In the genomic region with DNA sequence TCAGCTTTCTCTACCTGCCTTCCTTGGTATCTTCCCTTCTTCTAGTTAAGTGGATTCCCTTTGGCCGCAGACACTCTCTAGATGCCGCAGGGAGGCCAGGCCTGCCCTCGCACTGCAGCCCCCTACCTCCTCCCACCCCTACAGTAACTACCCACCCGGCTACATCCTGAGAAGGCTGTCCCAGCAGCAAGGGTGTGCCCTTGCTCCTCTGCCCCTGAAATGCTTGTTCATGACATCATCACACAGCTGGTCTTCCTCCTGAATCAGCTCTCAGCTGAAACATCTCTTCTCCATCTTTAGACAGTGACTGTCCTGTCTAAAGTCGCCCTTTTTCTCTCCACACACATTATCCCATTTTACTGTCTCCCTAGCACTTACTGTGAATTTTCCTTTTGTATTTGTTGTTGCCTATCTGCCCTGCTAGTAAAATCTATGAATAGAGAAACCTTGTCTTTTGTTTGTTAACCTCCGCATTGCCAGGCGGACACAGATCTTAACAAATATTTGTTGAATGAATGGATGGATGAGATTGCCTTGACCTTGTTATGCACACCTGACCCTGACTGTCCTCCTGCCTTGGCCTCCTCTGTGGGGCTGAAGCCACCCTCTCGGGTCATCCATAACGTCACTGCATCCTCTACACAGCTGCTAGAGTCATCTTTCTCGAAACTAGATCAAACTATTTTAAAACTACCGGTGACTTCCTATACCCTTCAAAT, we compare ENCODE assay signal across 18 cellular contexts.
DNase-seq lines count a peak whose midpoint lies in the region; ATAC-seq, FAIRE-seq and TF ChIP-seq lines count a peak whose summit lies in the region.
"Had no signal": no experiment of that assay in that cellular context is flagged by ENCODE, and none has a peak within 500 bp of the region (broad histone marks: within the 10 kb centered on the region; RNA-seq: fewer than 3 reads in every experiment).

No MANE protein-coding gene starts in this region.

- H3K36me3 ChIP-seq in CD4-positive, CD25-positive, alpha-beta regulatory T cell (ENCODE audit: control insufficient read depth, insufficient read depth, low read length), result no peaks in the 10 kb centered on the region
- no peaks in the 10 kb centered on the region for H3K36me3 ChIP-seq in HEK293 (ENCODE audit: control insufficient read depth in 2 of 2, insufficient read depth in 1 of 2, low read length in 2 of 2)
- no peaks in the 10 kb centered on the region for H3K36me3 ChIP-seq in mesendoderm (ENCODE audit: control insufficient read depth, insufficient read depth, low read length)
- H3K36me3 ChIP-seq: breast epithelium, thoracic aorta had no signal

- H4K8ac ChIP-seq in mesendoderm (ENCODE audit: low read depth, low read length), result no peak overlapping the region

- H3K27ac ChIP-seq in CD4-positive, CD25-positive, alpha-beta regulatory T cell (ENCODE audit: insufficient read depth, low read length, poor library complexity, severe bottlenecking), result no peak overlapping the region
- H3K27ac ChIP-seq in HEK293 (ENCODE audit: extremely low read depth, low read depth, low read length), result no peak overlapping the region
- H3K27ac ChIP-seq in mesendoderm (ENCODE audit: low read depth, low read length), result no peak overlapping the region
- H3K27ac ChIP-seq: breast epithelium, PC-9, thoracic aorta had no signal

- H3K4ac ChIP-seq in mesendoderm (ENCODE audit: low read depth, low read length), result no peak overlapping the region

- no peak overlapping the region for H3K9ac ChIP-seq in mesendoderm (ENCODE audit: low read length)

- H3K56ac ChIP-seq in mesendoderm (ENCODE audit: low read length), result no peak overlapping the region

- H3K27me3 Mint-ChIP-seq in CD4-positive, CD25-positive, alpha-beta regulatory T cell, result no peaks in the 10 kb centered on the region
- no peaks in the 10 kb centered on the region for H3K27me3 Mint-ChIP-seq in dendritic cell treated with granulocyte-macrophage colony-stimulating factor and Interleukin-4, amounts not matched to agents 40 ng/mL and 50 ng/mL, for 4 days
- H3K27me3 Mint-ChIP-seq: activated B cell treated with CpG ODN at 0.5 μM for 24 hours; CD4-positive, alpha-beta memory T cell had no signal

- H2AK5ac ChIP-seq in mesendoderm (ENCODE audit: low read length), result no peak overlapping the region

- CTCF ChIA-PET in HEK293 (lab: Yijun Ruan, JAX), result interaction anchor here (0.8 kb wide), 1 partner anchor 13 kb away, joined by 3 read pairs; no protein-coding TSS in a partner anchor

- H3K27ac Mint-ChIP-seq in CD4-positive, CD25-positive, alpha-beta regulatory T cell, result peak overlapping the region in 2 of 3 donors; percentile 2 to 44
- peak overlapping the region; percentile 5 for H3K27ac Mint-ChIP-seq in dendritic cell treated with granulocyte-macrophage colony-stimulating factor and Interleukin-4, amounts not matched to agents 40 ng/mL and 50 ng/mL, for 4 days
- H3K27ac Mint-ChIP-seq: activated B cell treated with CpG ODN at 0.5 μM for 24 hours had no signal

- DNase-seq in CD4-positive, CD25-positive, alpha-beta regulatory T cell, result peak in 1 of 3 donors; percentile 37
- DNase-seq in mesendoderm (peak; percentile 64), hippocampal formation (lab: John Stamatoyannopoulos, UW) (no peak), HTR-8/SVneo (ENCODE audit: insufficient read length, low spot score) (no peak)
- DNase-seq: activated B cell treated with CpG ODN at 0.5 μM for 24 hours; activated naive CD4-positive, alpha-beta T cell treated with Interleukin-2 at 50 U/mL for 16 hours; CD4-positive, alpha-beta memory T cell; effector memory CD4-positive, alpha-beta T cell; glutamatergic neuron; NCI-H2227 treated with DMSO at 0.1 percent for 48 hours; PC-9; stimulated activated CD4-positive, alpha-beta T cell treated with anti-CD3 and anti-CD28 coated beads, Interleukin-15, amount 100 ng/mL, for 24 hours had no signal

- POLR2A ChIA-PET in HEK293 (lab: Yijun Ruan, JAX), result no interaction called here

- H2BK120ac ChIP-seq in mesendoderm (ENCODE audit: low read depth, low read length), result no peak overlapping the region

- H3K18ac ChIP-seq in mesendoderm (ENCODE audit: low read length), result no peak overlapping the region

- no peak for ATAC-seq in CD4-positive, CD25-positive, alpha-beta regulatory T cell (ENCODE audit: low read depth in 2 of 2)
- no peak for ATAC-seq in HG03280 (IDR thresholded peaks at IDR 0.05; ENCODE audit: unreplicated experiment)

- H3K4me3 Mint-ChIP-seq in CD4-positive, CD25-positive, alpha-beta regulatory T cell, result peak overlapping the region in 1 of 4 donors; percentile 8
- H3K4me3 Mint-ChIP-seq in dendritic cell treated with granulocyte-macrophage colony-stimulating factor and Interleukin-4, amounts not matched to agents 40 ng/mL and 50 ng/mL, for 4 days, result no peak overlapping the region
- H3K4me3 Mint-ChIP-seq: activated B cell treated with CpG ODN at 0.5 μM for 24 hours; CD4-positive, alpha-beta memory T cell had no signal

- peaks cover 28% of the 10 kb centered on the region for H3K36me3 Mint-ChIP-seq in CD4-positive, CD25-positive, alpha-beta regulatory T cell
- H3K36me3 Mint-ChIP-seq in dendritic cell treated with granulocyte-macrophage colony-stimulating factor and Interleukin-4, amounts not matched to agents 40 ng/mL and 50 ng/mL, for 4 days (ENCODE audit: low read depth), result no peaks in the 10 kb centered on the region

- H4K5ac ChIP-seq in mesendoderm (ENCODE audit: low read length), result no peak overlapping the region

- WGBS in mesendoderm (ENCODE audit: extremely low coverage, insufficient coverage, low lambda C conversion rate), result 100% methylated on average over 1 of the region's 11 CpGs

- intact Hi-C loops in dendritic cell treated with granulocyte-macrophage colony-stimulating factor and Interleukin-4, amounts not matched to agents 40 ng/mL and 50 ng/mL, for 4 days (cut with micrococcal nuclease), result no loop called here

- H3K4me2 ChIP-seq in mesendoderm (ENCODE audit: low read length), result no peak overlapping the region
- H3K4me2 ChIP-seq: PC-9 had no signal

- H3K27me3 ChIP-seq in CD4-positive, CD25-positive, alpha-beta regulatory T cell (ENCODE audit: control insufficient read depth, insufficient read depth, low read length), result no peaks in the 10 kb centered on the region
- H3K27me3 ChIP-seq in mesendoderm (ENCODE audit: insufficient read depth, low read length, poor library complexity), result no peaks in the 10 kb centered on the region
- H3K27me3 ChIP-seq: breast epithelium had no signal

- H3K9me3 ChIP-seq in CD4-positive, CD25-positive, alpha-beta regulatory T cell (ENCODE audit: control insufficient read depth in 2 of 2, low read length in 2 of 2), result no peaks in the 10 kb centered on the region
- no peaks in the 10 kb centered on the region for H3K9me3 ChIP-seq in HEK293 (ENCODE audit: control insufficient read depth, insufficient read depth, low read depth, low read length)
- H3K9me3 ChIP-seq: thoracic aorta had no signal

- H3K4me1 Mint-ChIP-seq in CD4-positive, CD25-positive, alpha-beta regulatory T cell, result peaks cover 12 to 64% (median 43%) of the 10 kb centered on the region in 4 donors
- peaks cover 10% of the 10 kb centered on the region for H3K4me1 Mint-ChIP-seq in dendritic cell treated with granulocyte-macrophage colony-stimulating factor and Interleukin-4, amounts not matched to agents 40 ng/mL and 50 ng/mL, for 4 days (ENCODE audit: low read depth)

- H3K79me2 ChIP-seq in mesendoderm (ENCODE audit: control insufficient read depth, insufficient read depth, low read length), result no peaks in the 10 kb centered on the region

- H2BK15ac ChIP-seq in mesendoderm (replicated peaks; ENCODE audit: low read depth), result no peak overlapping the region

- no peak overlapping the region for H3K4me3 ChIP-seq in CD4-positive, CD25-positive, alpha-beta regulatory T cell (ENCODE audit: low read depth, low read length)
- H3K4me3 ChIP-seq in HEK293 (ENCODE audit: low read depth, low read length) (no peak overlapping the region), mesendoderm (ENCODE audit: low read length) (no peak overlapping the region)
- H3K4me3 ChIP-seq: breast epithelium, PC-9, thoracic aorta had no signal

- FAIRE-seq in HTR-8/SVneo (lab: Jason Lieb, UNC), result no peak
- FAIRE-seq: G401.6 had no signal

- H3K23ac ChIP-seq in mesendoderm (ENCODE audit: low read length), result peak overlapping the region; percentile 15

- TF ChIP-seq CTCF in HEK293 (tag by site-specific recombination; IDR thresholded peaks at IDR 0.05), result no peak

- H3K79me1 ChIP-seq in mesendoderm (ENCODE audit: low read length), result peaks cover 1% of the 10 kb centered on the region

- peaks cover 0 to 1% (median 0%) of the 10 kb centered on the region in 7 donors for H3K9me3 Mint-ChIP-seq in CD4-positive, CD25-positive, alpha-beta regulatory T cell
- no peaks in the 10 kb centered on the region for H3K9me3 Mint-ChIP-seq in dendritic cell treated with granulocyte-macrophage colony-stimulating factor and Interleukin-4, amounts not matched to agents 40 ng/mL and 50 ng/mL, for 4 days
- H3K9me3 Mint-ChIP-seq: activated B cell treated with CpG ODN at 0.5 μM for 24 hours had no signal

- peaks cover 5% of the 10 kb centered on the region for H3K4me1 ChIP-seq in CD4-positive, CD25-positive, alpha-beta regulatory T cell (ENCODE audit: control insufficient read depth, insufficient read depth, low read length, poor library complexity, severe bottlenecking)
- H3K4me1 ChIP-seq in HEK293 (ENCODE audit: control insufficient read depth, insufficient read depth, low read length) (peaks cover 4% of the 10 kb centered on the region), mesendoderm (ENCODE audit: control insufficient read depth, low read depth, low read length) (peaks cover 3% of the 10 kb centered on the region)
- H3K4me1 ChIP-seq: breast epithelium had no signal

- no peak overlapping the region for H2BK5ac ChIP-seq in mesendoderm (ENCODE audit: low read length)

TF ChIP-seq in HEK293, 187 proteins besides CTCF, POLR2A, EP300 and RAD21 (continues in another document):
- TF ChIP-seq ZNF664 (tag by site-specific recombination; IDR thresholded peaks at IDR 0.05) (no peak), ZSCAN23 (tag by site-specific recombination; IDR thresholded peaks at IDR 0.05) (no peak), ZNF530 (tag by site-specific recombination; IDR thresholded peaks at IDR 0.05; ENCODE audit: low read depth) (no peak), ZNF585B (tag by site-specific recombination; IDR thresholded peaks at IDR 0.05) (no peak)
- TF ChIP-seq, protein P1, sequence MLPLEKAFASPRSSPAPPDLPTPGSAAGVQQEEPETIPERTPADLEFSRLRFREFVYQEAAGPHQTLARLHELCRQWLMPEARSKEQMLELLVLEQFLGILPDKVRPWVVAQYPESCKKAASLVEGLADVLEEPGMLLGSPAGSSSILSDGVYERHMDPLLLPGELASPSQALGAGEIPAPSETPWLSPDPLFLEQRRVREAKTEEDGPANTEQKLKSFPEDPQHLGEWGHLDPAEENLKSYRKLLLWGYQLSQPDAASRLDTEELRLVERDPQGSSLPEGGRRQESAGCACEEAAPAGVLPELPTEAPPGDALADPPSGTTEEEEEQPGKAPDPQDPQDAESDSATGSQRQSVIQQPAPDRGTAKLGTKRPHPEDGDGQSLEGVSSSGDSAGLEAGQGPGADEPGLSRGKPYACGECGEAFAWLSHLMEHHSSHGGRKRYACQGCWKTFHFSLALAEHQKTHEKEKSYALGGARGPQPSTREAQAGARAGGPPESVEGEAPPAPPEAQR (tag by site-specific recombination; IDR thresholded peaks at IDR 0.05), result no peak
